In the genomic region with DNA sequence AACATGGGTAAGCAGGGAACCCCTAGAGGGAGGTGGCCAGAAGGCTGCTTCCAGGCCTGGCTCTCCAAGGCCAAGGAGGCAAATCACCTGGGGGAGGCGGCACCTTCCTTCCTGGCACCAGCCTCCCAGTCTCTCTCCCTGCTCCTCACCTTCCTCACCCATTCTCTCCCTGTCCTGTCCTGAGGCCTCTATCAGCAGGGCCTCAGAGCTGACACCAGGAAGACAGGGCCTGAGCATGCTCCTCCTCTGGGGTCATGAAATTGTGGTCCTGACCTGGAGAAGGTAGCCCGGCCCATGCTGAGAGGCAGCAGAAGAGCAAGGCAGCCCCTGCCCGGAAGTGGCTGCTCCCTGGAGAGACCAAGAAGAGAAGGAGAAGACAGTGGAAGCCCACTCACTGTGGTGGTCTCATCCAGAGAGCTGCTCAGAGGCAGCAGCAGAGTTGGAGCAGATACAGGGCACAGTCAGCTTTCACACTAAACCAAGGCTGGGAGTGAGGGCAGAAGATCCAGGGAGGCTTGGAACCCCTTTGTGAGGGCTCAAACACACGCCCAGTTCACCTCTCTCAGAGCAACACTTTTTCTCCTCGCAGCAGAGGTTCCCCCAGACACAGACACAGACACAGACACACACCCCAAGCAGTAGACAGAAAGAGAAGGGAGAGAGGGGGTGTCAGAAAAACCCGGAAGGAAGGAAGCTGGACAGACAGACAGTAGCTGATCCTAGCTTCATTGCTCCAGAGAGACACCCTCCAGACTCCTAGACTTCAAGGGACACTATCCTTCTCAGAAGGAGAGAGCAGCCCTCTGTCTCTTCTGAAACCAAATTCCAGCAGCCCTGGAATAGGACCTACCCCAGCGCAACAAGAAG, we compare ENCODE assay signal across 2 cellular contexts.
TF ChIP-seq lines count a peak whose summit lies in the region.

No MANE protein-coding gene starts in this region.

TF ChIP-seq in K562, 482 proteins besides CTCF, POLR2A, EP300 and RAD21:
- TF ChIP-seq ZBTB1 (CRISPR knock-in tag; IDR thresholded peaks at IDR 0.05; ENCODE audit: borderline replicate concordance, low read depth) (no peak), NRF1 (conservative IDR thresholded peaks at IDR 0.05 in 1 of 2, IDR thresholded peaks at IDR 0.05 in 1 of 2) (peak in 1 of 2 experiments; percentile 61; a peak in 2 of 4 replicates)

TF ChIP-seq in HepG2, 621 proteins besides CTCF, POLR2A, EP300 and RAD21:
- TF ChIP-seq ZNF451 (CRISPR knock-in tag; IDR thresholded peaks at IDR 0.05) (0 out of 2 replicates have a peak, but pooled peaks have one; percentile 37), SAP130 (CRISPR knock-in tag; IDR thresholded peaks at IDR 0.05; ENCODE audit: low read depth) (peak; percentile 14), KAT8 (CRISPR knock-in tag; IDR thresholded peaks at IDR 0.05) (no peak), MYC (CRISPR knock-in tag; IDR thresholded peaks at IDR 0.05; ENCODE audit: borderline replicate concordance) (0 out of 2 replicates have a peak, but pooled peaks have one; percentile 16), NR1H2 (CRISPR knock-in tag; IDR thresholded peaks at IDR 0.05; ENCODE audit: borderline replicate concordance, low read depth) (no peak), KDM5B (CRISPR knock-in tag; IDR thresholded peaks at IDR 0.05; ENCODE audit: borderline replicate concordance) (no peak), ZNF747 (CRISPR knock-in tag; IDR thresholded peaks at IDR 0.05; ENCODE audit: borderline replicate concordance) (no peak), ZNF687 (CRISPR knock-in tag; IDR thresholded peaks at IDR 0.05) (peak; percentile 51; the same call in 1 of the 2 replicates), ZZZ3 (CRISPR knock-in tag; IDR thresholded peaks at IDR 0.05; ENCODE audit: borderline replicate concordance) (no peak), GATAD1 (CRISPR knock-in tag; IDR thresholded peaks at IDR 0.05) (no peak), SMARCC2 (IDR thresholded peaks at IDR 0.05) (no peak), ZNF746 (CRISPR knock-in tag; IDR thresholded peaks at IDR 0.05) (no peak), TFDP1 (CRISPR knock-in tag; IDR thresholded peaks at IDR 0.05; ENCODE audit: borderline replicate concordance) (no peak), ZNF282 (IDR thresholded peaks at IDR 0.05; ENCODE audit: partially characterized antibody) (no peak), NFYC (CRISPR knock-in tag; IDR thresholded peaks at IDR 0.05) (no peak), HHEX (CRISPR knock-in tag; IDR thresholded peaks at IDR 0.05) (no peak), ZFX (CRISPR knock-in tag; IDR thresholded peaks at IDR 0.05; ENCODE audit: low read depth) (peak; percentile 47), ZFY (CRISPR knock-in tag; IDR thresholded peaks at IDR 0.05) (peak; percentile 33; the same call in 1 of the 2 replicates), ELF4 (CRISPR knock-in tag; IDR thresholded peaks at IDR 0.05; ENCODE audit: borderline replicate concordance) (no peak), HNF1A (IDR thresholded peaks at IDR 0.05; ENCODE audit: low read depth) (no peak), HNF1A (CRISPR knock-in tag; IDR thresholded peaks at IDR 0.05; ENCODE audit: borderline replicate concordance) (no peak)
- TF ChIP-seq, protein P1, sequence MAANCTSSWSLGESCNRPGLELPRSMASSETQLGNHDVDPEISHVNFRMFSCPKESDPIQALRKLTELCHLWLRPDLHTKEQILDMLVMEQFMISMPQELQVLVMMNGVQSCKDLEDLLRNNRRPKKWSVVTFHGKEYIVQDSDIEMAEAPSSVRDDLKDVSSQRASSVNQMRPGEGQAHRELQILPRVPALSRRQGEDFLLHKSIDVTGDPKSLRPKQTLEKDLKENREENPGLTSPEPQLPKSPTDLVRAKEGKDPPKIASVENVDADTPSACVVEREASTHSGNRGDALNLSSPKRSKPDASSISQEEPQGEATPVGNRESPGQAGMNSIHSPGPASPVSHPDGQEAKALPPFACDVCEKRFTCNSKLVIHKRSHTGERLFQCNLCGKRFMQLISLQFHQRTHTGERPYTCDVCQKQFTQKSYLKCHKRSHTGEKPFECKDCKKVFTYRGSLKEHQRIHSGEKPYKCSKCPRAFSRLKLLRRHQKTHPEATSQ (CRISPR knock-in tag; IDR thresholded peaks at IDR 0.05; ENCODE audit: borderline replicate concordance): no peak
- TF ChIP-seq, protein P2, sequence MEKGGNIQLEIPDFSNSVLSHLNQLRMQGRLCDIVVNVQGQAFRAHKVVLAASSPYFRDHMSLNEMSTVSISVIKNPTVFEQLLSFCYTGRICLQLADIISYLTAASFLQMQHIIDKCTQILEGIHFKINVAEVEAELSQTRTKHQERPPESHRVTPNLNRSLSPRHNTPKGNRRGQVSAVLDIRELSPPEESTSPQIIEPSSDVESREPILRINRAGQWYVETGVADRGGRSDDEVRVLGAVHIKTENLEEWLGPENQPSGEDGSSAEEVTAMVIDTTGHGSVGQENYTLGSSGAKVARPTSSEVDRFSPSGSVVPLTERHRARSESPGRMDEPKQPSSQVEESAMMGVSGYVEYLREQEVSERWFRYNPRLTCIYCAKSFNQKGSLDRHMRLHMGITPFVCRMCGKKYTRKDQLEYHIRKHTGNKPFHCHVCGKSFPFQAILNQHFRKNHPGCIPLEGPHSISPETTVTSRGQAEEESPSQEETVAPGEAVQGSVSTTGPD (CRISPR knock-in tag; IDR thresholded peaks at IDR 0.05): no peak
- TF ChIP-seq, protein P3, sequence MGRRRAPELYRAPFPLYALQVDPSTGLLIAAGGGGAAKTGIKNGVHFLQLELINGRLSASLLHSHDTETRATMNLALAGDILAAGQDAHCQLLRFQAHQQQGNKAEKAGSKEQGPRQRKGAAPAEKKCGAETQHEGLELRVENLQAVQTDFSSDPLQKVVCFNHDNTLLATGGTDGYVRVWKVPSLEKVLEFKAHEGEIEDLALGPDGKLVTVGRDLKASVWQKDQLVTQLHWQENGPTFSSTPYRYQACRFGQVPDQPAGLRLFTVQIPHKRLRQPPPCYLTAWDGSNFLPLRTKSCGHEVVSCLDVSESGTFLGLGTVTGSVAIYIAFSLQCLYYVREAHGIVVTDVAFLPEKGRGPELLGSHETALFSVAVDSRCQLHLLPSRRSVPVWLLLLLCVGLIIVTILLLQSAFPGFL (CRISPR knock-in tag; IDR thresholded peaks at IDR 0.05): no peak
